9 cellular contexts compared by ENCODE assay signal in genomic region chr2:86790134-86790827, GRCh38. TPM values are rescaled to one million over a fixed set of nuclear protein-coding genes. Genes with fewer than 3 reads are reported as not detected.
A peak's percentile ranks its signal among the peaks of the same experiment; 100 is the strongest.
DNase-seq lines count a peak whose midpoint lies in the region; ATAC-seq lines count a peak whose summit lies in the region.
"Had no signal": no experiment of that assay in that cellular context is flagged by ENCODE, and none has a peak within 500 bp of the region (broad histone marks: within the 10 kb centered on the region; RNA-seq: fewer than 3 reads in every experiment).

No MANE protein-coding gene starts in this region.

- H3K36me3 ChIP-seq in NT2/D1 (ENCODE audit: insufficient read depth, insufficient read length, low read length) (no peaks in the 10 kb centered on the region), neuronal stem cell (replicated peaks in 1 of 2; ENCODE audit: control insufficient read depth in 2 of 2, insufficient read depth in 2 of 2, low read length in 2 of 2) (no peaks in the 10 kb centered on the region)

- H3K4me2 ChIP-seq in neuronal stem cell (ENCODE audit: insufficient read depth, low read length, poor library complexity, severe bottlenecking): peak overlapping the region; percentile 55

- DNase-seq in D341Med (ENCODE audit: low spot score) (peak; percentile 42), NT2/D1 (ENCODE audit: low read depth, low spot score) (no peak), ecto neural progenitor cell (ENCODE audit: low spot score) (peak; percentile 62), neuronal stem cell (ENCODE audit: low spot score) (no peak), HCEC 1CT (no peak), NCI-H748 treated with DMSO at 0.1 percent for 48 hours (lab: John Stamatoyannopoulos, UW) (no peak)
- DNase-seq: effector CD4-positive, alpha-beta T cell had no signal

- H2AFZ ChIP-seq in neuronal stem cell (ENCODE audit: low read length): peak overlapping the region; percentile 85

- peaks cover 2% of the 10 kb centered on the region for H3K4me1 ChIP-seq in NT2/D1 (ENCODE audit: insufficient read depth, insufficient read length)
- H3K4me1 ChIP-seq in neuronal stem cell (ENCODE audit: control insufficient read depth in 2 of 2, insufficient read depth in 1 of 2, low read depth in 1 of 2, low read length in 2 of 2): peaks cover 5 to 8% of the 10 kb centered on the region in 2 donors

- H3K14ac ChIP-seq in neuronal stem cell (ENCODE audit: low read length): no peak overlapping the region

- no peak overlapping the region for H4K91ac ChIP-seq in neuronal stem cell (ENCODE audit: low read depth, low read length, poor library complexity)

- no peak overlapping the region for H3K4ac ChIP-seq in neuronal stem cell (ENCODE audit: low read length)

- H2BK5ac ChIP-seq in neuronal stem cell (ENCODE audit: low read length): no peak overlapping the region

- H2BK12ac ChIP-seq in neuronal stem cell (ENCODE audit: low read length): no peak overlapping the region

- no peaks in the 10 kb centered on the region for H3K79me1 ChIP-seq in neuronal stem cell (ENCODE audit: low read depth, low read length)

- no peak overlapping the region for H2BK120ac ChIP-seq in neuronal stem cell (ENCODE audit: low read depth, low read length)

- no peak overlapping the region for H4K8ac ChIP-seq in neuronal stem cell (ENCODE audit: low read depth, low read length)

- peak overlapping the region; percentile 65 for H3K18ac ChIP-seq in neuronal stem cell (ENCODE audit: low read length)

- H3K9ac ChIP-seq in NT2/D1 (ENCODE audit: insufficient read length, low read depth): peak overlapping the region; percentile 42
- no peak overlapping the region for H3K9ac ChIP-seq in neuronal stem cell (ENCODE audit: low read depth, low read length, poor library complexity)

- peak overlapping the region; percentile 25 for H3K23ac ChIP-seq in neuronal stem cell (ENCODE audit: low read depth, low read length, poor library complexity)

- peak overlapping the region; percentile 91 for H2AK5ac ChIP-seq in neuronal stem cell (ENCODE audit: low read depth, low read length)

- ATAC-seq in HG03571 (IDR thresholded peaks at IDR 0.05; ENCODE audit: unreplicated experiment) (no peak), HG02642 (IDR thresholded peaks at IDR 0.05; ENCODE audit: poor library complexity, unreplicated experiment) (no peak)

- H3K9me3 ChIP-seq in NT2/D1 (ENCODE audit: insufficient read depth, low read length) (no peaks in the 10 kb centered on the region), neuronal stem cell (replicated peaks in 1 of 2; ENCODE audit: control insufficient read depth in 2 of 2, insufficient read depth in 1 of 2, low read depth in 1 of 2, low read length in 2 of 2) (peaks cover 3 to 7% of the 10 kb centered on the region in 2 donors)

- no peak overlapping the region for H3K27ac ChIP-seq in neuronal stem cell (replicated peaks; ENCODE audit: low read length)

- H3K27me3 ChIP-seq in NT2/D1 (ENCODE audit: insufficient read depth, insufficient read length) (peaks cover 61% of the 10 kb centered on the region), neuronal stem cell (ENCODE audit: control insufficient read depth in 3 of 3, insufficient read depth in 3 of 3, low read depth in 1 of 3, low read length in 3 of 3) (peaks cover 28 to 96% (median 51%) of the 10 kb centered on the region in 3 experiments)

- peak overlapping the region; percentile 36 for H3K4me3 ChIP-seq in NT2/D1 (ENCODE audit: insufficient read length, low read depth)
- peak overlapping the region in 1 of 2 donors; percentile 22 for H3K4me3 ChIP-seq in neuronal stem cell (ENCODE audit: low read length in 2 of 2)

- H2BK15ac ChIP-seq in neuronal stem cell (ENCODE audit: low read length): no peak overlapping the region

- WGBS in neuronal stem cell (ENCODE audit: extremely low coverage in 2 of 2, insufficient read length in 2 of 2, insufficient replicate concordance in 1 of 2), 2 donors: no CpG with 5 or more reads among the region's 55 CpGs

RNA-seq across cellular contexts. Expression of gene CD8A, which starts 0.4 kb away (rescaled TPM):
- polyA plus RNA-seq in neuronal stem cell (2013, experiment 1 of 2): 0.10 TPM
- polyA plus RNA-seq in neuronal stem cell (2013, experiment 2 of 2): 0.11 TPM

Comparison
In these comparisons a context has a peak if more than half of its experiments do, and no peak if none do; other contexts are left out.
1. DNase-seq: peak in D341Med (single experiment) and ecto neural progenitor cell (single experiment); none in NT2/D1 (single experiment), neuronal stem cell (single experiment), HCEC 1CT (single experiment) and NCI-H748 treated with DMSO at 0.1 percent for 48 hours (single experiment).